Comparison of ENCODE assay signal across 1 cellular context in the genomic region with DNA sequence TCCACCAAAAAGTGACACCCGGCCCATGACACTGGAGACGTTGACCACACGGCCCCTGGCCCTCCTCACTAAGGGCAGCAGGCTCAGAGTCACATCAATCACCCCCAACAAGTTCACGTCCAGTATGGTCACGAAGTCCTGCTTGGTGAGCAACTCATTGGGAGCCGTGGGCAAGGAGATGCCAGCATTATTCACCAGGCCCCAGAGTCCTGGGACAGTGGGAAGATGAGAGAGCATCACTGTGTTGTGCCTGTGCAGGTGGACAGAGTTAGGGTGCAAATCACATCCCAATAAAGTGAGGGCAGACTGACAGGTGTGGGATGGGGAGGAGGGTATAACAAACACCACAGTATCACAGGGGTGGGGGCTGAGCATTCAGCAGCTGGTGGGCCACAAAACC.
TF ChIP-seq lines count a peak whose summit lies in the region.

No MANE protein-coding gene starts in this region.

TF ChIP-seq in GM12878, 131 proteins besides CTCF, POLR2A, EP300 and RAD21:
- no peak for TF ChIP-seq NFIC (IDR thresholded peaks at IDR 0.05; ENCODE audit: low read depth, low read length)
- TF ChIP-seq MXI1 (IDR thresholded peaks at IDR 0.05; ENCODE audit: low read depth, low read length) = no peak
- TF ChIP-seq HCFC1 (IDR thresholded peaks at IDR 0.05; ENCODE audit: low read length) = no peak
- TF ChIP-seq ZNF274 (IDR thresholded peaks at IDR 0.05; ENCODE audit: insufficient read depth, insufficient read length) = no peak
- TF ChIP-seq HDAC2 (IDR thresholded peaks at IDR 0.05) = no peak
- TF ChIP-seq, protein P1, sequence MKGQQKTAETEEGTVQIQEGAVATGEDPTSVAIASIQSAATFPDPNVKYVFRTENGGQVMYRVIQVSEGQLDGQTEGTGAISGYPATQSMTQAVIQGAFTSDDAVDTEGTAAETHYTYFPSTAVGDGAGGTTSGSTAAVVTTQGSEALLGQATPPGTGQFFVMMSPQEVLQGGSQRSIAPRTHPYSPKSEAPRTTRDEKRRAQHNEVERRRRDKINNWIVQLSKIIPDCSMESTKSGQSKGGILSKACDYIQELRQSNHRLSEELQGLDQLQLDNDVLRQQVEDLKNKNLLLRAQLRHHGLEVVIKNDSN (IDR thresholded peaks at IDR 0.05; ENCODE audit: borderline replicate concordance, extremely low read length, insufficient read depth, low read depth, low read length) = no peak
- TF ChIP-seq PBX3 (IDR thresholded peaks at IDR 0.05; ENCODE audit: insufficient replicate concordance, low read depth, low read length) = no peak
- no peak for TF ChIP-seq SREBF2 (IDR thresholded peaks at IDR 0.05; ENCODE audit: low read length)
- TF ChIP-seq HSF1 (IDR thresholded peaks at IDR 0.05; ENCODE audit: low read depth, low read length) = no peak
- TF ChIP-seq ELK1 (IDR thresholded peaks at IDR 0.05; ENCODE audit: low read depth, low read length) = no peak
- TF ChIP-seq NR2F1 (conservative IDR thresholded peaks at IDR 0.05) = no peak
